ENCODE assay signal across 8 cellular contexts in genomic region chr13:32314968-32315254, GRCh38. TPM values are rescaled to one million over a fixed set of nuclear protein-coding genes. Genes with fewer than 3 reads are reported as not detected.
A peak's percentile ranks its signal among the peaks of the same experiment; 100 is the strongest.
DNase-seq lines count a peak whose midpoint lies in the region; ATAC-seq and TF ChIP-seq lines count a peak whose summit lies in the region.

No MANE protein-coding gene starts in this region.

- H3K36me3 ChIP-seq in ectodermal cell (ENCODE audit: control insufficient read depth, insufficient read depth, low read length): peaks cover 2% of the 10 kb centered on the region

- peak overlapping the region; percentile 99 for H3K27ac Mint-ChIP-seq in mesothelial cell of epicardium
- H3K27ac Mint-ChIP-seq in stimulated activated memory B cell treated with anti-CD40 and anti-IgM and Interleukin-4, amounts not matched to agents 10 μg/mL and 1 μg/mL and 100 μg/mL, for 72 hours: peak overlapping the region; percentile 99

- TF ChIP-seq CTCF in LNCaP clone FGC (IDR thresholded peaks at IDR 0.05; ENCODE audit: control insufficient read depth, extremely low read depth, insufficient read depth) (no peak), mesothelial cell of epicardium (IDR thresholded peaks at IDR 0.05; ENCODE audit: unreplicated experiment) (no peak)

- peak; percentile 8 for ATAC-seq in GM21723 (IDR thresholded peaks at IDR 0.05; ENCODE audit: unreplicated experiment)
- ATAC-seq in stimulated activated memory B cell treated with anti-CD40 and anti-IgM and Interleukin-4, amounts not matched to agents 10 μg/mL and 1 μg/mL and 100 μg/mL, for 72 hours: peak; percentile 73

- no peaks in the 10 kb centered on the region for H3K36me3 Mint-ChIP-seq in mesothelial cell of epicardium
- H3K36me3 Mint-ChIP-seq in stimulated activated memory B cell treated with anti-CD40 and anti-IgM and Interleukin-4, amounts not matched to agents 10 μg/mL and 1 μg/mL and 100 μg/mL, for 72 hours: peaks cover 5% of the 10 kb centered on the region

- H3K4me3 Mint-ChIP-seq in mesothelial cell of epicardium: peak overlapping the region; percentile 96
- peak overlapping the region; percentile 94 for H3K4me3 Mint-ChIP-seq in stimulated activated memory B cell treated with anti-CD40 and anti-IgM and Interleukin-4, amounts not matched to agents 10 μg/mL and 1 μg/mL and 100 μg/mL, for 72 hours

- no peaks in the 10 kb centered on the region for H3K27me3 Mint-ChIP-seq in mesothelial cell of epicardium (ENCODE audit: low read depth)
- no peaks in the 10 kb centered on the region for H3K27me3 Mint-ChIP-seq in stimulated activated memory B cell treated with anti-CD40 and anti-IgM and Interleukin-4, amounts not matched to agents 10 μg/mL and 1 μg/mL and 100 μg/mL, for 72 hours

- H3K9me3 Mint-ChIP-seq in mesothelial cell of epicardium: no peaks in the 10 kb centered on the region
- H3K9me3 Mint-ChIP-seq in stimulated activated memory B cell treated with anti-CD40 and anti-IgM and Interleukin-4, amounts not matched to agents 10 μg/mL and 1 μg/mL and 100 μg/mL, for 72 hours: no peaks in the 10 kb centered on the region

- H3K4me1 ChIP-seq in ectodermal cell (ENCODE audit: control insufficient read depth, insufficient read depth, low read length): no peaks in the 10 kb centered on the region

- 52 to 58% methylated on average over 7 of the region's 7 CpGs for WGBS in ectodermal cell, 2 experiments

- H3K9me3 ChIP-seq in ectodermal cell (ENCODE audit: control insufficient read depth, low read length): no peaks in the 10 kb centered on the region

- H3K27ac ChIP-seq in ectodermal cell (ENCODE audit: insufficient read depth, low read depth, low read length, poor library complexity, severe bottlenecking): peak overlapping the region; percentile 98

- H3K27me3 ChIP-seq in ectodermal cell (ENCODE audit: control insufficient read depth, insufficient read depth, low read length, poor library complexity, severe bottlenecking): no peaks in the 10 kb centered on the region

- H3K4me1 Mint-ChIP-seq in mesothelial cell of epicardium: peaks cover 6% of the 10 kb centered on the region
- peaks cover 6% of the 10 kb centered on the region for H3K4me1 Mint-ChIP-seq in stimulated activated memory B cell treated with anti-CD40 and anti-IgM and Interleukin-4, amounts not matched to agents 10 μg/mL and 1 μg/mL and 100 μg/mL, for 72 hours

- intact Hi-C loops in posterior vena cava (cut with DNase I): loop anchor here (5.0 kb wide), 2 partner anchors 293 to 298 kb away; no protein-coding TSS in a partner anchor

- H3K4me3 ChIP-seq in LNCaP clone FGC (ENCODE audit: low read depth, low read length) (peak overlapping the region; percentile 77), ectodermal cell (ENCODE audit: insufficient read depth, low read depth, low read length) (peak overlapping the region; percentile 84)

- DNase-seq in EH (ENCODE audit: low read depth) (peak; percentile 44), LNCaP clone FGC (ENCODE audit: low read depth) (no peak), mesothelial cell of epicardium (ENCODE audit: low spot score in 2 of 2, unreplicated experiment in 2 of 2) (no peak), posterior vena cava (ENCODE audit: low spot score) (no peak)
- peak; percentile 13 to 43 for DNase-seq in activated CD4-positive, alpha-beta T cell treated with anti-CD3 and anti-CD28 coated beads for 24 hours (ENCODE audit: low read depth in 2 of 2)

RNA-seq across cellular contexts. Expression of gene ZAR1L, which starts 0.3 kb away (rescaled TPM):
- not detected for polyA plus RNA-seq in ectodermal cell (2013, experiment 1 of 4)
- 0.41 TPM for polyA plus RNA-seq in ectodermal cell (2013, experiment 2 of 4)
- polyA plus RNA-seq in ectodermal cell (2013, experiment 3 of 4): 0.43 TPM
- 0.57 TPM for polyA plus RNA-seq in ectodermal cell (2013, experiment 4 of 4)
- total RNA-seq in mesothelial cell of epicardium: 0.16 TPM in 1 of 3 replicates, not detected in the others
- total RNA-seq in posterior vena cava: not detected

RNA-seq across cellular contexts. Expression of gene BRCA2, which starts 0.4 kb away (rescaled TPM):
- 14.9 TPM for polyA plus RNA-seq in ectodermal cell (2013, experiment 1 of 4)
- polyA plus RNA-seq in ectodermal cell (2013, experiment 2 of 4): 14.4 TPM
- 8.9 TPM for polyA plus RNA-seq in ectodermal cell (2013, experiment 3 of 4)
- polyA plus RNA-seq in ectodermal cell (2013, experiment 4 of 4): 10.1 TPM
- 6.5 to 10.3 TPM (median 8.1 TPM) in 3 replicates for total RNA-seq in mesothelial cell of epicardium
- 1 to 10 TPM; 1.8 to 2.8 TPM for total RNA-seq in posterior vena cava

Comparison
In these comparisons a context has a peak if more than half of its experiments do, and no peak if none do; other contexts are left out.
1. DNase-seq: peak in EH (single experiment) and activated CD4-positive, alpha-beta T cell treated with anti-CD3 and anti-CD28 coated beads for 24 hours (2 of 2); none in LNCaP clone FGC (single experiment), mesothelial cell of epicardium (0 of 2) and posterior vena cava (single experiment).